ENCODE assay signal across 25 cellular contexts in the genomic region with DNA sequence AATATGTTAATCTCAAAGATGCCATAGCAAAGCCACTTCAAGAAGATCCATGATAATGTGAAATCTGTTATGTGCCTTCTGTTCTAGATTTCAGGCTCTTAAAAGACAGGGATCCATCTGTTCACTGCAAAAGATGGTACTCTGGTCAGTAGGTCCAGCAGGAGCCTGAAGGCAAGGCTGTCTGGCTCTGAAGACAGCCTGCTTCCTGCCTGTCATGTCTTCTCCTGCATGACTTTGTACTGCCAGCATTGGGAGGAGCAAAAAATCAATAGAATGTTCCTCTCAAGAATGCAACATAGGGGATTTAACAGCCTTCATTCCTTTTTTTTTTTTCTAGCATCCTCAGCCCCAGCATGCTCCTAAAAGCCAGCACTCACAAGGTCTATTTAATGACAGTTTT.
"Had no signal": no experiment of that assay in that cellular context is flagged by ENCODE, and none has a peak within 500 bp of the region (broad histone marks: within the 10 kb centered on the region; RNA-seq: fewer than 3 reads in every experiment).

No MANE protein-coding gene starts in this region.

- H3K27ac ChIP-seq: heart left ventricle, lower lobe of right lung, neural progenitor cell, right lobe of liver, stomach, thoracic aorta, upper lobe of left lung, WERI-Rb-1 had no signal

- FAIRE-seq: colon, endothelial cell of umbilical vein, kidney, small intestine, TTC549 had no signal

- ATAC-seq: activated CD8-positive, alpha-beta T cell treated with anti-CD3 and anti-CD28 coated beads, Interleukin-2, amount 10 ng/mL, durations not matched to agents 7 days and 5 days; effector memory CD8-positive, alpha-beta T cell; esophagus mucosa; heart left ventricle; left lobe of liver; lower lobe of right lung; naive thymus-derived CD8-positive, alpha-beta T cell; right lobe of liver; stimulated activated memory B cell treated with anti-CD40 and anti-IgM and Interleukin-4, amounts not matched to agents 10 μg/mL and 1 μg/mL and 100 μg/mL, for 72 hours had no signal

- DNase-seq: activated CD4-positive, alpha-beta T cell treated with anti-CD3 and anti-CD28 coated beads for 1 hour; activated CD4-positive, alpha-beta T cell treated with anti-CD3 and anti-CD28 coated beads, Interleukin-2, amount 50 U/mL, for 1 hour; activated CD8-positive, alpha-beta T cell treated with anti-CD3 and anti-CD28 coated beads, Interleukin-2, amount 10 ng/mL, durations not matched to agents 7 days and 5 days; activated gamma-delta T cell; aorta; effector memory CD8-positive, alpha-beta T cell; heart left ventricle; kidney; lower lobe of right lung; naive thymus-derived CD8-positive, alpha-beta T cell; right lobe of liver; small intestine; stimulated activated CD4-positive, alpha-beta T cell treated with anti-CD3 and anti-CD28 coated beads, Interleukin-2, amount 100 ng/mL, for 24 hours; stomach; T-helper 1 cell; upper lobe of left lung; WERI-Rb-1 had no signal
